1 cellular context compared by ENCODE assay signal in genomic region chr11:10293423-10294288, GRCh38.
TF ChIP-seq lines count a peak whose summit lies in the region.

SBF2 (minus strand) TSS chr11:10294219; CDS start chr11:10294069, 150 bp downstream.

TF ChIP-seq in HepG2, 621 proteins besides CTCF, POLR2A, EP300 and RAD21 (continued from another document and continues in another):
- TF ChIP-seq ZSCAN12 (CRISPR knock-in tag; IDR thresholded peaks at IDR 0.05), result no peak
- TF ChIP-seq, protein P1, sequence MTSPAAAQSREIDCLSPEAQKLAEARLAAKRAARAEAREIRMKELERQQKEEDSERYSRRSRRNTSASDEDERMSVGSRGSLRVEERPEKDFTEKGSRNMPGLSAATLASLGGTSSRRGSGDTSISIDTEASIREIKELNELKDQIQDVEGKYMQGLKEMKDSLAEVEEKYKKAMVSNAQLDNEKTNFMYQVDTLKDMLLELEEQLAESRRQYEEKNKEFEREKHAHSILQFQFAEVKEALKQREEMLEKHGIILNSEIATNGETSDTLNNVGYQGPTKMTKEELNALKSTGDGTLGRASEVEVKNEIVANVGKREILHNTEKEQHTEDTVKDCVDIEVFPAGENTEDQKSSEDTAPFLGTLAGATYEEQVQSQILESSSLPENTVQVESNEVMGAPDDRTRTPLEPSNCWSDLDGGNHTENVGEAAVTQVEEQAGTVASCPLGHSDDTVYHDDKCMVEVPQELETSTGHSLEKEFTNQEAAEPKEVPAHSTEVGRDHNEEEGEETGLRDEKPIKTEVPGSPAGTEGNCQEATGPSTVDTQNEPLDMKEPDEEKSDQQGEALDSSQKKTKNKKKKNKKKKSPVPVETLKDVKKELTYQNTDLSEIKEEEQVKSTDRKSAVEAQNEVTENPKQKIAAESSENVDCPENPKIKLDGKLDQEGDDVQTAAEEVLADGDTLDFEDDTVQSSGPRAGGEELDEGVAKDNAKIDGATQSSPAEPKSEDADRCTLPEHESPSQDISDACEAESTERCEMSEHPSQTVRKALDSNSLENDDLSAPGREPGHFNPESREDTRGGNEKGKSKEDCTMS (CRISPR knock-in tag; conservative IDR thresholded peaks at IDR 0.05), result no peak
- peak; percentile 75 for TF ChIP-seq PATZ1 (CRISPR knock-in tag; IDR thresholded peaks at IDR 0.05)
- TF ChIP-seq, protein P2, sequence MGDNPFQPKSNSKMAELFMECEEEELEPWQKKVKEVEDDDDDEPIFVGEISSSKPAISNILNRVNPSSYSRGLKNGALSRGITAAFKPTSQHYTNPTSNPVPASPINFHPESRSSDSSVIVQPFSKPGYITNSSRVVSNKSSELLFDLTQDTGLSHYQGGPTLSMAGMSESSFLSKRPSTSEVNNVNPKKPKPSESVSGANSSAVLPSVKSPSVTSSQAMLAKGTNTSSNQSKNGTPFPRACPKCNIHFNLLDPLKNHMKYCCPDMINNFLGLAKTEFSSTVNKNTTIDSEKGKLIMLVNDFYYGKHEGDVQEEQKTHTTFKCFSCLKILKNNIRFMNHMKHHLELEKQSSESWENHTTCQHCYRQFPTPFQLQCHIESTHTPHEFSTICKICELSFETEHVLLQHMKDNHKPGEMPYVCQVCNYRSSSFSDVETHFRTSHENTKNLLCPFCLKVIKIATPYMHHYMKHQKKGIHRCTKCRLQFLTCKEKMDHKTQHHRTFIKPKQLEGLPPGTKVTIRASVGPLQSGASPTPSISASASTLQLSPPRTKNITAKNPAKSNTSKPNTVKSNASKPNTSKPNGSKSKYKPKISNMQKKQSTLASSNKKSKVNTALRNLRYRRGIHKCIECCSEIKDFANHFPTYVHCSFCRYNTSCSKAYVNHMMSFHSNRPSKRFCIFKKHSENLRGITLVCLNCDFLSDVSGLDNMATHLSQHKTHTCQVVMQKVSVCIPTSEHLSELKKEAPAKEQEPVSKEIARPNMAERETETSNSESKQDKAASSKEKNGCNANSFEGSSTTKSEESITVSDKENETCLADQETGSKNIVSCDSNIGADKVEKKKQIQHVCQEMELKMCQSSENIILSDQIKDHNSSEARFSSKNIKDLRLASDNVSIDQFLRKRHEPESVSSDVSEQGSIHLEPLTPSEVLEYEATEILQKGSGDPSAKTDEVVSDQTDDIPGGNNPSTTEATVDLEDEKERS (CRISPR knock-in tag; IDR thresholded peaks at IDR 0.05), result no peak
- TF ChIP-seq ZNF792 (CRISPR knock-in tag; IDR thresholded peaks at IDR 0.05), result no peak
- no peak; the same call in 1 of the 2 replicates for TF ChIP-seq ZMAT3 (CRISPR knock-in tag; conservative IDR thresholded peaks at IDR 0.05)
- no peak for TF ChIP-seq ZSCAN30 (CRISPR knock-in tag; IDR thresholded peaks at IDR 0.05)
- TF ChIP-seq, protein P3, sequence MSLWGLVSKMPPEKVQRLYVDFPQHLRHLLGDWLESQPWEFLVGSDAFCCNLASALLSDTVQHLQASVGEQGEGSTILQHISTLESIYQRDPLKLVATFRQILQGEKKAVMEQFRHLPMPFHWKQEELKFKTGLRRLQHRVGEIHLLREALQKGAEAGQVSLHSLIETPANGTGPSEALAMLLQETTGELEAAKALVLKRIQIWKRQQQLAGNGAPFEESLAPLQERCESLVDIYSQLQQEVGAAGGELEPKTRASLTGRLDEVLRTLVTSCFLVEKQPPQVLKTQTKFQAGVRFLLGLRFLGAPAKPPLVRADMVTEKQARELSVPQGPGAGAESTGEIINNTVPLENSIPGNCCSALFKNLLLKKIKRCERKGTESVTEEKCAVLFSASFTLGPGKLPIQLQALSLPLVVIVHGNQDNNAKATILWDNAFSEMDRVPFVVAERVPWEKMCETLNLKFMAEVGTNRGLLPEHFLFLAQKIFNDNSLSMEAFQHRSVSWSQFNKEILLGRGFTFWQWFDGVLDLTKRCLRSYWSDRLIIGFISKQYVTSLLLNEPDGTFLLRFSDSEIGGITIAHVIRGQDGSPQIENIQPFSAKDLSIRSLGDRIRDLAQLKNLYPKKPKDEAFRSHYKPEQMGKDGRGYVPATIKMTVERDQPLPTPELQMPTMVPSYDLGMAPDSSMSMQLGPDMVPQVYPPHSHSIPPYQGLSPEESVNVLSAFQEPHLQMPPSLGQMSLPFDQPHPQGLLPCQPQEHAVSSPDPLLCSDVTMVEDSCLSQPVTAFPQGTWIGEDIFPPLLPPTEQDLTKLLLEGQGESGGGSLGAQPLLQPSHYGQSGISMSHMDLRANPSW (CRISPR knock-in tag; IDR thresholded peaks at IDR 0.05; ENCODE audit: borderline replicate concordance), result no peak
- TF ChIP-seq ZSCAN31 (CRISPR knock-in tag; IDR thresholded peaks at IDR 0.05; ENCODE audit: low read depth), result peak; percentile 61; the same call in 1 of the 2 replicates
- 0 out of 2 replicates have a peak, but pooled peaks have one; percentile 33 for TF ChIP-seq HOXA3 (CRISPR knock-in tag; IDR thresholded peaks at IDR 0.05)
- TF ChIP-seq ARID5B (CRISPR knock-in tag; IDR thresholded peaks at IDR 0.05), result peak; percentile 33; the same call in 1 of the 2 replicates
- TF ChIP-seq ZNF777 (CRISPR knock-in tag; IDR thresholded peaks at IDR 0.05), result peak; percentile 97
- TF ChIP-seq POLR2AphosphoS5 (IDR thresholded peaks at IDR 0.05; ENCODE audit: low read depth, low read length), result peak; percentile 73
- peak; percentile 47 for TF ChIP-seq DRAP1 (CRISPR knock-in tag; IDR thresholded peaks at IDR 0.05)
- TF ChIP-seq FOSL1 (CRISPR knock-in tag; IDR thresholded peaks at IDR 0.05; ENCODE audit: borderline replicate concordance), result 0 out of 2 replicates have a peak, but pooled peaks have one; percentile 8
- TF ChIP-seq ZNF563 (CRISPR knock-in tag; IDR thresholded peaks at IDR 0.05), result peak; percentile 87
- TF ChIP-seq ZFY (CRISPR knock-in tag; IDR thresholded peaks at IDR 0.05), result peak; percentile 86
- TF ChIP-seq FOXO4 (CRISPR knock-in tag; conservative IDR thresholded peaks at IDR 0.05), result no peak
- no peak for TF ChIP-seq GATA4 (IDR thresholded peaks at IDR 0.05; ENCODE audit: borderline replicate concordance, low read depth)
- peak; percentile 57 for TF ChIP-seq YEATS4 (CRISPR knock-in tag; IDR thresholded peaks at IDR 0.05; ENCODE audit: borderline replicate concordance)
- TF ChIP-seq HMG20A (CRISPR knock-in tag; IDR thresholded peaks at IDR 0.05; ENCODE audit: borderline replicate concordance), result no peak
- no peak for TF ChIP-seq ZNF790 (CRISPR knock-in tag; IDR thresholded peaks at IDR 0.05; ENCODE audit: borderline replicate concordance)
- TF ChIP-seq ZNF230 (CRISPR knock-in tag; IDR thresholded peaks at IDR 0.05), result peak; percentile 56; the same call in 1 of the 2 replicates
- 0 out of 2 replicates have a peak, but pooled peaks have one; percentile 23 for TF ChIP-seq TEF (CRISPR knock-in tag; IDR thresholded peaks at IDR 0.05)
- TF ChIP-seq TAF15 (IDR thresholded peaks at IDR 0.05; ENCODE audit: low read depth, low read length, poor library complexity, severe bottlenecking), result no peak
- no peak for TF ChIP-seq ZNF337 (CRISPR knock-in tag; IDR thresholded peaks at IDR 0.05; ENCODE audit: borderline replicate concordance, low read depth)
- 0 out of 2 replicates have a peak, but pooled peaks have one; percentile 21 for TF ChIP-seq KDM2A (CRISPR knock-in tag; IDR thresholded peaks at IDR 0.05; ENCODE audit: borderline replicate concordance, low read depth)
- no peak for TF ChIP-seq TARDBP (CRISPR knock-in tag; IDR thresholded peaks at IDR 0.05)
- TF ChIP-seq TGIF2 (CRISPR knock-in tag; IDR thresholded peaks at IDR 0.05), result peak; percentile 49; the same call in 1 of the 2 replicates
- TF ChIP-seq MED1 (CRISPR knock-in tag; IDR thresholded peaks at IDR 0.05), result no peak; the same call in none of the 2 replicates
- no peak for TF ChIP-seq ZNF567 (CRISPR knock-in tag; IDR thresholded peaks at IDR 0.05; ENCODE audit: borderline replicate concordance)
- 0 out of 2 replicates have a peak, but pooled peaks have one; percentile 19 for TF ChIP-seq ZFP36L1 (CRISPR knock-in tag; IDR thresholded peaks at IDR 0.05)
- TF ChIP-seq SAFB2 (CRISPR knock-in tag; IDR thresholded peaks at IDR 0.05; ENCODE audit: borderline replicate concordance, low read depth), result no peak
- TF ChIP-seq SP4 (CRISPR knock-in tag; IDR thresholded peaks at IDR 0.05), result no peak
- peak; percentile 45; the same call in 1 of the 2 replicates for TF ChIP-seq KAT8 (CRISPR knock-in tag; IDR thresholded peaks at IDR 0.05)
- no peak for TF ChIP-seq SP1 (IDR thresholded peaks at IDR 0.05)
- TF ChIP-seq SP1 (CRISPR knock-in tag; IDR thresholded peaks at IDR 0.05), result 0 out of 2 replicates have a peak, but pooled peaks have one; percentile 54
- TF ChIP-seq, protein P4, sequence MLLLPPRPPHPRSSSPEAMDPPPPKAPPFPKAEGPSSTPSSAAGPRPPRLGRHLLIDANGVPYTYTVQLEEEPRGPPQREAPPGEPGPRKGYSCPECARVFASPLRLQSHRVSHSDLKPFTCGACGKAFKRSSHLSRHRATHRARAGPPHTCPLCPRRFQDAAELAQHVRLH (CRISPR knock-in tag; IDR thresholded peaks at IDR 0.05; ENCODE audit: borderline replicate concordance, low read depth), result 0 out of 2 replicates have a peak, but pooled peaks have one; percentile 17
- 0 out of 2 replicates have a peak, but pooled peaks have one; percentile 86 for TF ChIP-seq RFXANK (CRISPR knock-in tag; IDR thresholded peaks at IDR 0.05)
- no peak for TF ChIP-seq IKZF1 (IDR thresholded peaks at IDR 0.05)
- TF ChIP-seq SNAPC2 (CRISPR knock-in tag; IDR thresholded peaks at IDR 0.05), result no peak
- TF ChIP-seq, protein P5, sequence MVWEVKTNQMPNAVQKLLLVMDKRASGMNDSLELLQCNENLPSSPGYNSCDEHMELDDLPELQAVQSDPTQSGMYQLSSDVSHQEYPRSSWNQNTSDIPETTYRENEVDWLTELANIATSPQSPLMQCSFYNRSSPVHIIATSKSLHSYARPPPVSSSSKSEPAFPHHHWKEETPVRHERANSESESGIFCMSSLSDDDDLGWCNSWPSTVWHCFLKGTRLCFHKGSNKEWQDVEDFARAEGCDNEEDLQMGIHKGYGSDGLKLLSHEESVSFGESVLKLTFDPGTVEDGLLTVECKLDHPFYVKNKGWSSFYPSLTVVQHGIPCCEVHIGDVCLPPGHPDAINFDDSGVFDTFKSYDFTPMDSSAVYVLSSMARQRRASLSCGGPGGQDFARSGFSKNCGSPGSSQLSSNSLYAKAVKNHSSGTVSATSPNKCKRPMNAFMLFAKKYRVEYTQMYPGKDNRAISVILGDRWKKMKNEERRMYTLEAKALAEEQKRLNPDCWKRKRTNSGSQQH (CRISPR knock-in tag; IDR thresholded peaks at IDR 0.05; ENCODE audit: low read depth), result no peak
- 0 out of 2 replicates have a peak, but pooled peaks have one; percentile 45 for TF ChIP-seq ZNF317 (CRISPR knock-in tag; IDR thresholded peaks at IDR 0.05)
- TF ChIP-seq DNMT3B (CRISPR knock-in tag; conservative IDR thresholded peaks at IDR 0.05), result no peak
